In the genomic region with DNA sequence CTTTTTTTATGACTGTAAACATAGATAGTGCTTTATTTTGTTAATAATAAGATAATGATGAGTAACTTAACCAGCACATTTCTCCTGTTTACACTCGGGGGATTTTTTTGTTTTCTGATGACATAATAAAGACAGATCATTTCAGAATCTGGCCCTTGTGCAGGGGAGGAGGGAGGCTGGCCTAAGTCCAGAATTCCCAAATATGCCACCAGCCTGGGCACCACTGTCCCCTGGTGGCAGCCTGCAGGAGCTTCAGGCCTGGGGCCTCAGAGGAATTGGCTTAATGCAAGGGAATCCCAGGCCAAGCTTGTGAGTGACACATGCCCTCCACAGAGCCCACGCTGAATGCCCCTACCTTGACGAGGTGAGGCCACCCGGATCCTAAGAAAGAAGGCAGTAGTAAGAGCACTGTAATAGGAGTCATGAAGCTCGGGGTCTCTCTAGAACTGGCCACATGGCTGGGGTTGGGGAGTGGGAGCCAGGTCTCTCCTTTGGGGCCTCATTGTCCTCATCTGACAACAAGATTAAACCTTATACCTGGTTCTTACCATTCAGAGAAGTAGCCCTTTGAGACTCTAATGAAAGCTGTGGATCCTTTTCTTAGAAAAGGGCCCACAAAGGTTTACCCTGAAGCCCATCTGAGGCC, we compare ENCODE assay signal across 8 cellular contexts. TPM values are rescaled to one million over a fixed set of nuclear protein-coding genes. Genes with fewer than 3 reads are reported as not detected.
DNase-seq lines count a peak whose midpoint lies in the region; ATAC-seq lines count a peak whose summit lies in the region.

No MANE protein-coding gene starts in this region.

- H3K4me1 Mint-ChIP-seq in T-helper 17 cell = peaks cover 4% of the 10 kb centered on the region

- H3K27me3 Mint-ChIP-seq in T-helper 17 cell = no peaks in the 10 kb centered on the region

- intact Hi-C loops in Right ventricle myocardium inferior (cut with DNase I) = loop anchor here (1.0 to 2.0 kb wide), 3 partner anchors 53 to 266 kb away; a partner anchor contains a TSS
- intact Hi-C loops in cardiac septum (cut with DNase I) = loop anchor here (5.0 kb wide), 1 partner anchor 50 kb away; no protein-coding TSS in a partner anchor

- H3K27ac Mint-ChIP-seq in T-helper 17 cell = no peak overlapping the region

- H3K4me3 Mint-ChIP-seq in T-helper 17 cell = no peak overlapping the region

- no peaks in the 10 kb centered on the region for H3K9me3 ChIP-seq in T-helper 17 cell (ENCODE audit: control insufficient read depth, low read length, poor library complexity, severe bottlenecking)

- DNase-seq in Right ventricle myocardium inferior (ENCODE audit: missing footprints) (no peak), cardiac septum (ENCODE audit: low spot score) (no peak), NCI-H146 (lab: John Stamatoyannopoulos, UW) (peak; percentile 63), T-helper 17 cell (no peak), fibroblast of peridontal ligament (ENCODE audit: extremely low read depth) (peak; percentile 85), non-pigmented ciliary epithelial cell (ENCODE audit: low read depth) (peak; percentile 55)

- peak; percentile 13 for ATAC-seq in Right ventricle myocardium inferior
- ATAC-seq in T-helper 17 cell = peak; percentile 32
- ATAC-seq in HG03039 (IDR thresholded peaks at IDR 0.05; ENCODE audit: unreplicated experiment) = no peak
- ATAC-seq in GM21723 (IDR thresholded peaks at IDR 0.05; ENCODE audit: unreplicated experiment) = no peak

- no peaks in the 10 kb centered on the region for H3K36me3 Mint-ChIP-seq in T-helper 17 cell (ENCODE audit: low read depth)

RNA-seq across cellular contexts. Expression of a gene that starts 24.1 kb away (rescaled TPM):
- total RNA-seq in Right ventricle myocardium inferior (5.3 TPM), cardiac septum (1.9 TPM), T-helper 17 cell (10 to 100 TPM in 1 of 2 donors, 1 to 10 TPM in 1; 8.9 to 12.7 TPM)

RNA-seq across cellular contexts. Expression of a gene that starts 38.4 kb away (rescaled TPM):
- not detected for total RNA-seq in Right ventricle myocardium inferior
- total RNA-seq in cardiac septum = not detected
- not detected for total RNA-seq in T-helper 17 cell

RNA-seq across cellular contexts. Expression of a gene that starts 54.8 kb away (rescaled TPM):
- 12.1 TPM for total RNA-seq in Right ventricle myocardium inferior
- total RNA-seq in cardiac septum = 17.9 TPM
- total RNA-seq in T-helper 17 cell = 1 to 10 TPM; 1.3 to 6.3 TPM

Comparison
In these comparisons a context has a peak if more than half of its experiments do, and no peak if none do; other contexts are left out.
1. ATAC-seq: peak in Right ventricle myocardium inferior (single experiment) and T-helper 17 cell (single experiment); none in HG03039 (single experiment) and GM21723 (single experiment).
2. DNase-seq: peak in NCI-H146 (single experiment), fibroblast of peridontal ligament (single experiment) and non-pigmented ciliary epithelial cell (single experiment); none in Right ventricle myocardium inferior (single experiment), cardiac septum (single experiment) and T-helper 17 cell (0 of 3).